8 cellular contexts compared by ENCODE assay signal in the genomic region with DNA sequence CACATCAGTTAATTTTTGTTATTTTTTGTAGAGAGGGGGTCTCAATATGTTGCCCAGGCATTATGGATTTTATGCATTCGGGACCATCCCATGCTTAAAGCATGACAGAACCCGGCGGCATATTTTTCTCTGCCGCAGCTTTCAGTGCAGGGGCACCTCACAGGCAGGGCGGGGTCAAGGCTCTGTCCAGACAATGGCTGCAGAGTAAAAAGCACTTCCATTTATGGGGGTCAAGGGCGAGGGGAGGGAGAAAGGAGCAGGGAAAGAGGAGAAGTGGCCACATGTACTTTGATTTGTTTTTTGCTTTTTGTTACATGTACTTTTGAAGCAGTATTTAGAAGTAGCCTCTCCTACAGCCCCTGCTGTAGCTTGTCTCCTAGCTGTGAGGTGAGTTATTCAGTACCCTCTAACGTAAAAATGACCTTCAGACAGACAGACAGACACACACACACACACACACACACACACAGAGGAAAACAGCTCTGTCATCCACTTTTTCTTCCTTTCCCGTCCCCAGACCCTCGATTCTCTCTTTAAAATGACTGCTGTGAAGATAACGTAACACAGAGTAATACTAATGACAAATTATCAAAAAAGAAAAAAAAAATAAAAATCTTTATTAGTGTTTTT. TPM values are rescaled to one million over a fixed set of nuclear protein-coding genes. Genes with fewer than 3 reads are reported as not detected.
DNase-seq lines count a peak whose midpoint lies in the region; ATAC-seq and TF ChIP-seq lines count a peak whose summit lies in the region.

No MANE protein-coding gene starts in this region.

- H3K36me3 Mint-ChIP-seq in activated naive CD4-positive, alpha-beta T cell treated with anti-CD3 and anti-CD28 coated beads, Interleukin-2, amount 10 ng/mL, durations not matched to agents 7 days and 5 days, result no peaks in the 10 kb centered on the region

- TF ChIP-seq CTCF in breast epithelium (IDR thresholded peaks at IDR 0.05) (no peak), lower lobe of right lung (IDR thresholded peaks at IDR 0.05) (no peak), upper lobe of right lung (IDR thresholded peaks at IDR 0.05) (no peak), vagina (IDR thresholded peaks at IDR 0.05) (no peak)

- no peak overlapping the region for H3K27ac Mint-ChIP-seq in activated naive CD4-positive, alpha-beta T cell treated with anti-CD3 and anti-CD28 coated beads, Interleukin-2, amount 10 ng/mL, durations not matched to agents 7 days and 5 days

- H3K27me3 Mint-ChIP-seq in activated naive CD4-positive, alpha-beta T cell treated with anti-CD3 and anti-CD28 coated beads, Interleukin-2, amount 10 ng/mL, durations not matched to agents 7 days and 5 days, result peaks cover 34% of the 10 kb centered on the region

- no peak for DNase-seq in activated naive CD4-positive, alpha-beta T cell treated with anti-CD3 and anti-CD28 coated beads, Interleukin-2, amount 10 ng/mL, durations not matched to agents 7 days and 5 days
- DNase-seq in activated naive CD4-positive, alpha-beta T cell treated with anti-CD3 and anti-CD28 coated beads, Interleukin-2, amount 50 U/mL, for 16 hours, result no peak
- DNase-seq in breast epithelium (ENCODE audit: low spot score in 2 of 2) (no peak), lower lobe of right lung (no peak), upper lobe of right lung (no peak), vagina (ENCODE audit: extremely low spot score in 2 of 2) (no peak), NCI-H128 (lab: John Stamatoyannopoulos, UW; ENCODE audit: unreplicated experiment) (no peak)

- H3K27ac ChIP-seq in breast epithelium (no peak overlapping the region), lower lobe of right lung (peak overlapping the region; percentile 51), upper lobe of right lung (no peak overlapping the region), vagina (no peak overlapping the region)

- H3K4me3 ChIP-seq in breast epithelium, result peak overlapping the region in 2 of 3 donors; percentile 45 to 63
- peak overlapping the region; percentile 59 for H3K4me3 ChIP-seq in lower lobe of right lung
- H3K4me3 ChIP-seq in upper lobe of right lung, result peak overlapping the region; percentile 65
- H3K4me3 ChIP-seq in vagina, result peak overlapping the region in 1 of 2 donors; percentile 59

- TF ChIP-seq POLR2A in breast epithelium (IDR thresholded peaks at IDR 0.05) (no peak), vagina (IDR thresholded peaks at IDR 0.05) (no peak)

- intact Hi-C loops in breast epithelium (cut with DNase I; ENCODE audit: low total_unique reads) (no loop called here), lower lobe of right lung (cut with DNase I) (no loop called here), upper lobe of right lung (cut with DNase I) (no loop called here), vagina (cut with DNase I) (loop anchor here (5.0 kb wide), 1 partner anchor 1540 kb away; no protein-coding TSS in a partner anchor)

- H3K36me3 ChIP-seq in breast epithelium (no peaks in the 10 kb centered on the region), lower lobe of right lung (peaks cover 9% of the 10 kb centered on the region), upper lobe of right lung (peaks cover 3% of the 10 kb centered on the region), vagina (no peaks in the 10 kb centered on the region)

- ATAC-seq in lower lobe of right lung (no peak), upper lobe of right lung (no peak), HG03571 (IDR thresholded peaks at IDR 0.05; ENCODE audit: unreplicated experiment) (no peak)

- H3K4me1 ChIP-seq in breast epithelium (no peaks in the 10 kb centered on the region), lower lobe of right lung (peaks cover 19% of the 10 kb centered on the region), upper lobe of right lung (peaks cover 5% of the 10 kb centered on the region), vagina (peaks cover 19% of the 10 kb centered on the region)

- H3K9me3 Mint-ChIP-seq in activated naive CD4-positive, alpha-beta T cell treated with anti-CD3 and anti-CD28 coated beads, Interleukin-2, amount 10 ng/mL, durations not matched to agents 7 days and 5 days, result no peaks in the 10 kb centered on the region

- no peaks in the 10 kb centered on the region for H3K9me3 ChIP-seq in breast epithelium
- no peaks in the 10 kb centered on the region for H3K9me3 ChIP-seq in lower lobe of right lung
- no peaks in the 10 kb centered on the region for H3K9me3 ChIP-seq in upper lobe of right lung
- no peaks in the 10 kb centered on the region for H3K9me3 ChIP-seq in vagina

- peaks cover 23% of the 10 kb centered on the region for H3K4me1 Mint-ChIP-seq in activated naive CD4-positive, alpha-beta T cell treated with anti-CD3 and anti-CD28 coated beads, Interleukin-2, amount 10 ng/mL, durations not matched to agents 7 days and 5 days

- H3K4me3 Mint-ChIP-seq in activated naive CD4-positive, alpha-beta T cell treated with anti-CD3 and anti-CD28 coated beads, Interleukin-2, amount 10 ng/mL, durations not matched to agents 7 days and 5 days, result peak overlapping the region; percentile 61

- no peaks in the 10 kb centered on the region for H3K27me3 ChIP-seq in breast epithelium
- H3K27me3 ChIP-seq in lower lobe of right lung (ENCODE audit: low read depth), result no peaks in the 10 kb centered on the region
- H3K27me3 ChIP-seq in upper lobe of right lung, result no peaks in the 10 kb centered on the region
- no peaks in the 10 kb centered on the region for H3K27me3 ChIP-seq in vagina

- CTCF ChIA-PET in activated naive CD4-positive, alpha-beta T cell treated with anti-CD3 and anti-CD28 coated beads, Interleukin-2, amount 10 ng/mL, durations not matched to agents 7 days and 5 days (lab: Charles Lee), result no interaction called here

RNA-seq across cellular contexts. Expression of a gene that starts 0.9 kb away (rescaled TPM):
- 100 to 1,000 TPM in 2 of 3 donors, 10 to 100 TPM in 1; 55.4 to 264 (median 146) TPM for total RNA-seq in breast epithelium
- 210 TPM for total RNA-seq in lower lobe of right lung
- total RNA-seq in upper lobe of right lung, result 176 TPM
- 69.5 TPM for total RNA-seq in vagina

RNA-seq across cellular contexts. Expression of a gene that starts 16.2 kb away (rescaled TPM):
- total RNA-seq in breast epithelium (10 to 100 TPM in 2 of 3 donors, 1 to 10 TPM in 1; 8.8 to 23.0 (median 16.7) TPM), lower lobe of right lung (12.4 TPM), upper lobe of right lung (13.3 TPM), vagina (9.8 TPM)
